11 cellular contexts compared by ENCODE assay signal in genomic region chr20:4225778-4226177, GRCh38. TPM values are rescaled to one million over a fixed set of nuclear protein-coding genes. Genes with fewer than 3 reads are reported as not detected.
A peak's percentile ranks its signal among the peaks of the same experiment; 100 is the strongest.
DNase-seq lines count a peak whose midpoint lies in the region; ATAC-seq, FAIRE-seq and TF ChIP-seq lines count a peak whose summit lies in the region.
"Had no signal": no experiment of that assay in that cellular context is flagged by ENCODE, and none has a peak within 500 bp of the region (broad histone marks: within the 10 kb centered on the region; RNA-seq: fewer than 3 reads in every experiment).

No MANE protein-coding gene starts in this region.

- no peak overlapping the region for H3K4me3 Mint-ChIP-seq in astrocyte (ENCODE audit: unreplicated experiment)
- H3K4me3 Mint-ChIP-seq: endodermal cell; T-helper 2 cell treated with Interferon-gamma antibody and Interleukin-4, amounts not matched to agents 5 μg/mL and 100 μg/mL, for 36 hours had no signal

- H3K4me1 ChIP-seq in astrocyte (ENCODE audit: insufficient read depth, low read length) (peaks cover 33% of the 10 kb centered on the region), uterus (peaks cover 4 to 6% of the 10 kb centered on the region in 2 donors)

- no peak overlapping the region for H2AFZ ChIP-seq in astrocyte (ENCODE audit: low read depth, low read length)

- H3K4me3 ChIP-seq in astrocyte (ENCODE audit: insufficient read depth, low read depth, low read length) (no peak overlapping the region), uterus (no peak overlapping the region)
- H3K4me3 ChIP-seq: suprapubic skin had no signal

- H3K27ac ChIP-seq in astrocyte (ENCODE audit: low read depth, low read length), result peak overlapping the region; percentile 87
- H3K27ac ChIP-seq in uterus, result peak overlapping the region; percentile 73 to 74
- H3K27ac ChIP-seq: suprapubic skin had no signal

- H3K4me2 ChIP-seq in astrocyte (ENCODE audit: low read length), result peak overlapping the region; percentile 79

- intact Hi-C loops in uterus (cut with DNase I; ENCODE audit: low total_unique reads), result no loop called here

- no peak for ATAC-seq in GM19467 (IDR thresholded peaks at IDR 0.05; ENCODE audit: unreplicated experiment)

- TF ChIP-seq POLR2A in uterus (IDR thresholded peaks at IDR 0.05), result no peak

- H3K27me3 Mint-ChIP-seq in astrocyte (ENCODE audit: low read depth, unreplicated experiment), result peaks cover 7% of the 10 kb centered on the region

- no peaks in the 10 kb centered on the region for H3K9me3 Mint-ChIP-seq in astrocyte (ENCODE audit: unreplicated experiment)
- H3K9me3 Mint-ChIP-seq: endodermal cell; T-helper 2 cell treated with Interferon-gamma antibody and Interleukin-4, amounts not matched to agents 5 μg/mL and 100 μg/mL, for 36 hours had no signal

- H3K9ac ChIP-seq in astrocyte (ENCODE audit: low read length), result peak overlapping the region; percentile 63

- FAIRE-seq in astrocyte (lab: Jason Lieb, UNC), result peak; percentile 99
- FAIRE-seq in D721Med (lab: Jason Lieb, UNC), result no peak

- H3K9me3 ChIP-seq in astrocyte (ENCODE audit: insufficient read depth, low read depth, low read length) (no peaks in the 10 kb centered on the region), uterus (no peaks in the 10 kb centered on the region)
- H3K9me3 ChIP-seq: suprapubic skin had no signal

- peak overlapping the region; percentile 83 for H3K27ac Mint-ChIP-seq in astrocyte (ENCODE audit: unreplicated experiment)
- H3K27ac Mint-ChIP-seq: endodermal cell; T-helper 2 cell treated with Interferon-gamma antibody and Interleukin-4, amounts not matched to agents 5 μg/mL and 100 μg/mL, for 36 hours had no signal

- TF ChIP-seq CTCF in astrocyte (IDR thresholded peaks at IDR 0.05; ENCODE audit: insufficient read depth, low read depth, low read length) (no peak), uterus (IDR thresholded peaks at IDR 0.05) (no peak), D721Med (IDR thresholded peaks at IDR 0.05; ENCODE audit: insufficient read depth, missing control alignments) (no peak)

- H3K4me1 Mint-ChIP-seq in astrocyte (ENCODE audit: low read depth, unreplicated experiment), result no peaks in the 10 kb centered on the region

- H4K20me1 ChIP-seq in astrocyte (ENCODE audit: insufficient read depth, low read length), result peaks cover 3% of the 10 kb centered on the region

- peak; percentile 97 for DNase-seq in HS-5 (ENCODE audit: low read depth)
- peak; percentile 99 for DNase-seq in astrocyte (ENCODE audit: low read depth)
- DNase-seq in iris pigment epithelial cell (ENCODE audit: low read depth), result peak; percentile 94
- peak; percentile 37 to 49 for DNase-seq in uterus
- DNase-seq in D721Med (ENCODE audit: insufficient read length, low spot score), result no peak
- no peak for DNase-seq in DMS53 treated with DMSO at 0.1 percent for 48 hours (lab: John Stamatoyannopoulos, UW; ENCODE audit: unreplicated experiment)
- DNase-seq: endodermal cell, NCI-H345 had no signal

- no peaks in the 10 kb centered on the region for H3K79me2 ChIP-seq in astrocyte (ENCODE audit: insufficient read depth, low read length)

- H3K36me3 Mint-ChIP-seq in astrocyte (ENCODE audit: low read depth, unreplicated experiment), result no peaks in the 10 kb centered on the region

- peaks cover 2% of the 10 kb centered on the region for H3K27me3 ChIP-seq in astrocyte (ENCODE audit: insufficient read depth, low read length)
- H3K27me3 ChIP-seq in uterus, result no peaks in the 10 kb centered on the region

- H3K36me3 ChIP-seq in astrocyte (ENCODE audit: insufficient read depth, low read length), result no peaks in the 10 kb centered on the region
- no peaks in the 10 kb centered on the region for H3K36me3 ChIP-seq in uterus
- H3K36me3 ChIP-seq: suprapubic skin had no signal

RNA-seq across cellular contexts. Expression of gene ADRA1D, which starts 23.3 kb away (rescaled TPM):
- not detected in 2 replicates for total RNA-seq in astrocyte
- 1 to 10 TPM in 2 of 4 donors, under 1 TPM in 1, not detected in 1; 0.88 to 5.1 (median 2.8) TPM for total RNA-seq in uterus
- total RNA-seq: endodermal cell had no signal

Comparison
In these comparisons a context has a peak if more than half of its experiments do, and no peak if none do; other contexts are left out.
1. DNase-seq: peak in HS-5 (single experiment), astrocyte (single experiment), iris pigment epithelial cell (single experiment) and uterus (2 of 2); none in D721Med (single experiment) and DMS53 treated with DMSO at 0.1 percent for 48 hours (single experiment).